ENCODE assay signal across 8 cellular contexts in genomic region chr11:104968365-104968855, GRCh38. TPM values are rescaled to one million over a fixed set of nuclear protein-coding genes. Genes with fewer than 3 reads are reported as not detected.
A peak's percentile ranks its signal among the peaks of the same experiment; 100 is the strongest.
DNase-seq lines count a peak whose midpoint lies in the region; ATAC-seq, FAIRE-seq and TF ChIP-seq lines count a peak whose summit lies in the region.

Gene CASP4, minus strand, starts transcription at chr11:104968574. Its CDS starts 49 bp downstream, at chr11:104968525.

- H3K4me2 ChIP-seq in HepG2 (ENCODE audit: low read depth, low read length): peak within 1 kb of the TSS; percentile 76

- in situ Hi-C loops in HepG2 (cut with HindIII; ENCODE audit: extremely low pct_ligation_motif_present, low pct_unique_long_range_greater_than_20kb): no loop called here

- H3K36me3 ChIP-seq in HepG2 (replicated peaks in 1 of 2; ENCODE audit: control insufficient read depth in 1 of 2, insufficient read depth in 2 of 2, low read length in 2 of 2) (no peaks in the 10 kb centered on the region), thoracic aorta (no peaks in the 10 kb centered on the region)

- intact Hi-C loops in HepG2 (cut with micrococcal nuclease; ENCODE audit: unreplicated experiment): loop anchor here (2.0 kb wide), 3 partner anchors 36 to 234 kb away; no protein-coding TSS in a partner anchor

- peaks cover 8% of the 10 kb centered on the region for H3K79me2 ChIP-seq in HepG2 (ENCODE audit: insufficient read depth, low read length)

- ATAC-seq in GM19043 (IDR thresholded peaks at IDR 0.05; ENCODE audit: low read depth, unreplicated experiment) (peak; percentile 83), HG03342 (IDR thresholded peaks at IDR 0.05; ENCODE audit: unreplicated experiment) (peak; percentile 92), HepG2 (peak; percentile 52), thoracic aorta (ENCODE audit: insufficient number of reproducible peaks, low FRiP score, low read depth) (peak; percentile 78)

- H3K4me3 ChIP-seq in cardiac fibroblast (replicated peaks in 1 of 2; ENCODE audit: low read depth in 2 of 2, low read length in 2 of 2): peak within 1 kb of the TSS; percentile 52 to 61
- peak within 1 kb of the TSS; percentile 67 to 84 (median 78) for H3K4me3 ChIP-seq in HepG2 (replicated peaks in 1 of 3; ENCODE audit: insufficient read depth in 1 of 3, low read depth in 2 of 3, low read length in 3 of 3)
- peak within 1 kb of the TSS; percentile 77 for H3K4me3 ChIP-seq in thoracic aorta

- H3K27ac ChIP-seq in HepG2 (ENCODE audit: extremely low read length, insufficient read depth, low read length) (peak within 1 kb of the TSS; percentile 72), thoracic aorta (peak within 1 kb of the TSS; percentile 72 to 81)

- TF ChIP-seq RAD21 in HepG2 (CRISPR knock-in tag; IDR thresholded peaks at IDR 0.05): no peak

- FAIRE-seq in HepG2 (lab: Jason Lieb, UNC): no peak

- 0 out of 2 replicates have a peak, but pooled peaks cover 8% of the 10 kb centered on the region for H3K9me3 ChIP-seq in HepG2 (ENCODE audit: low read length)
- H3K9me3 ChIP-seq in thoracic aorta: no peaks in the 10 kb centered on the region

- H3K27me3 ChIP-seq in HepG2 (ENCODE audit: control insufficient read depth in 1 of 2, insufficient read depth in 2 of 2, low read length in 2 of 2): no peaks in the 10 kb centered on the region; a peak in 1 of 5 replicates
- H3K27me3 ChIP-seq in thoracic aorta (replicated peaks; ENCODE audit: insufficient read depth): no peaks in the 10 kb centered on the region

- peak within 1 kb of the TSS; percentile 79 for H3K9ac ChIP-seq in HepG2 (ENCODE audit: insufficient read depth, low read depth, low read length)

- TF ChIP-seq EP300 in HepG2 (IDR thresholded peaks at IDR 0.05; ENCODE audit: low read depth in 2 of 2, low read length in 2 of 2): peak in 1 of 2 experiments; percentile 23; a peak in 1 of 4 replicates
- no peak for TF ChIP-seq EP300 in HepG2 (CRISPR knock-in tag; IDR thresholded peaks at IDR 0.05; ENCODE audit: borderline replicate concordance)

- CTCF ChIA-PET in HepG2 (lab: Yijun Ruan, JAX; ENCODE audit: low intra/inter-chr PET ratio, low total read pairs): no interaction called here

- H2AFZ ChIP-seq in HepG2 (ENCODE audit: low read length): peak within 1 kb of the TSS; percentile 92

- TF ChIP-seq CTCF in cardiac fibroblast (IDR thresholded peaks at IDR 0.05; ENCODE audit: low read depth, low read length): no peak
- no peak for TF ChIP-seq CTCF in HepG2 (CRISPR knock-in tag; IDR thresholded peaks at IDR 0.05)
- TF ChIP-seq CTCF in thoracic aorta (IDR thresholded peaks at IDR 0.05): no peak

- BruUV-seq in HepG2 (replicated peaks; lab: Mats Ljungman, UMichigan): no TSS peak

- POLR2A ChIA-PET in HepG2 (lab: Yijun Ruan, JAX): interaction anchor here (0.9 to 2.5 kb wide), 9 partner anchors 9 to 233 kb away, joined by 3 to 9 read pairs (median 5); no protein-coding TSS in a partner anchor

- H3K4me1 ChIP-seq in HepG2 (ENCODE audit: insufficient read depth, low read length) (peaks cover 33% of the 10 kb centered on the region), thoracic aorta (ENCODE audit: control insufficient read depth in 1 of 2, low read depth in 2 of 2) (peaks cover 19 to 30% of the 10 kb centered on the region in 2 donors)

- TF ChIP-seq POLR2A in HepG2 (IDR thresholded peaks at IDR 0.05; ENCODE audit: insufficient read depth in 1 of 2, low read depth in 2 of 2, low read length in 2 of 2): peak in 1 of 2 experiments; percentile 52; a peak in 2 of 4 replicates

- DNase-seq in COLO668 (lab: John Stamatoyannopoulos, UW; ENCODE audit: unreplicated experiment) (peak; percentile 11), OCI-M1 (lab: John Stamatoyannopoulos, UW) (peak; percentile 55), cardiac fibroblast (ENCODE audit: low read depth in 2 of 2) (peak; percentile 85 to 89), HepG2 (ENCODE audit: low spot score) (peak; percentile 56), thoracic aorta (ENCODE audit: low spot score) (peak; percentile 3), cerebellum (ENCODE audit: low spot score) (no peak)

- 0% methylated on average over 4 of the region's 4 CpGs for WGBS in HepG2 (ENCODE audit: low lambda C conversion rate)

- H4K20me1 ChIP-seq in HepG2 (ENCODE audit: insufficient read depth, low read length): no peaks in the 10 kb centered on the region

TF ChIP-seq in HepG2, 621 proteins besides CTCF, POLR2A, EP300 and RAD21 (continues in another document):
- 0 out of 2 replicates have a peak, but pooled peaks have one; percentile 20 for TF ChIP-seq ISL2 (CRISPR knock-in tag; IDR thresholded peaks at IDR 0.05)
- TF ChIP-seq PAXIP1 (CRISPR knock-in tag; conservative IDR thresholded peaks at IDR 0.05): 0 out of 2 replicates have a peak, but pooled peaks have one; percentile 14
- TF ChIP-seq MEIS1 (CRISPR knock-in tag; IDR thresholded peaks at IDR 0.05; ENCODE audit: borderline replicate concordance): no peak
- peak; percentile 97 for TF ChIP-seq ZFAT (CRISPR knock-in tag; conservative IDR thresholded peaks at IDR 0.05)
- TF ChIP-seq RBM22 (optimal IDR thresholded peaks at IDR 0.05; ENCODE audit: low read length): no peak
- TF ChIP-seq SP1 (IDR thresholded peaks at IDR 0.05): no peak
- TF ChIP-seq SP1 (CRISPR knock-in tag; IDR thresholded peaks at IDR 0.05): no peak
- TF ChIP-seq ZNF747 (CRISPR knock-in tag; IDR thresholded peaks at IDR 0.05; ENCODE audit: borderline replicate concordance): 0 out of 2 replicates have a peak, but pooled peaks have one; percentile 15
- peak; percentile 49 for TF ChIP-seq TEAD3 (CRISPR knock-in tag; optimal IDR thresholded peaks at IDR 0.05; ENCODE audit: borderline replicate concordance)
- no peak for TF ChIP-seq MIER2 (CRISPR knock-in tag; IDR thresholded peaks at IDR 0.05)
- peak; percentile 38; the same call in 1 of the 2 replicates for TF ChIP-seq ZBTB25 (CRISPR knock-in tag; IDR thresholded peaks at IDR 0.05)
- peak; percentile 56 to 57 for TF ChIP-seq MAFK (conservative IDR thresholded peaks at IDR 0.05 in 1 of 2, IDR thresholded peaks at IDR 0.05 in 1 of 2; ENCODE audit: low read length in 2 of 2)
- 0 out of 2 replicates have a peak, but pooled peaks have one; percentile 24 for TF ChIP-seq DNMT3B (CRISPR knock-in tag; conservative IDR thresholded peaks at IDR 0.05)

RNA-seq across cellular contexts. Expression of gene CASP4, which starts in this region (rescaled TPM):
- total RNA-seq in HepG2 (2016; rRNA removed; fragmentation: Illumina TruSeq; extraction: Trizol) (69.8 and 98.1 TPM in 2 replicates), thoracic aorta (100 to 1,000 TPM in 1 of 2 donors, 10 to 100 TPM in 1; 72.7 to 199 TPM), cerebellum (5.2 TPM)
- total RNA-seq in HepG2 (2016; cell fraction: cytosol; rRNA removed; fragmentation: Illumina TruSeq; extraction: Trizol; ENCODE audit: low read depth): 36.5 and 43.9 TPM in 2 replicates
- 66.3 and 96.5 TPM in 2 replicates for total RNA-seq in HepG2 (2016; cell fraction: insoluble cytoplasmic fraction; rRNA removed; fragmentation: Illumina TruSeq; extraction: Trizol)
- 53.9 and 61.1 TPM in 2 replicates for total RNA-seq in HepG2 (2016; cell fraction: membrane; rRNA removed; fragmentation: Illumina TruSeq; extraction: Trizol)
- total RNA-seq in HepG2 (2016; cell fraction: nucleus; rRNA removed; fragmentation: Illumina TruSeq; extraction: Trizol): 34.8 and 41.5 TPM in 2 replicates
- 51.6 and 56.4 TPM in 2 replicates for polyA plus RNA-seq in HepG2 (2011; rRNA removed)
- 46.8 and 70.2 TPM in 2 replicates for polyA plus RNA-seq in HepG2 (2011; cell fraction: cytosol; rRNA removed)
- polyA plus RNA-seq in HepG2 (2011; cell fraction: nucleus; rRNA removed): 26.2 and 34.3 TPM in 2 replicates
- polyA plus RNA-seq in HepG2 (2012): 33.4 and 36.9 TPM in 2 replicates
- polyA plus RNA-seq in HepG2 (2016; cell fraction: cytosol; fragmentation: Illumina TruSeq; extraction: Trizol; ENCODE audit: low read depth): 24.9 and 28.4 TPM in 2 replicates
- polyA plus RNA-seq in HepG2 (2016; cell fraction: insoluble cytoplasmic fraction; fragmentation: Illumina TruSeq; extraction: Trizol; ENCODE audit: low read depth): 78.4 and 81.9 TPM in 2 replicates
- polyA plus RNA-seq in HepG2 (2016; cell fraction: membrane; fragmentation: Illumina TruSeq; extraction: Trizol; ENCODE audit: low read depth): 37.8 and 40.0 TPM in 2 replicates
- 47.8 and 47.9 TPM in 2 replicates for polyA plus RNA-seq in HepG2 (2016; cell fraction: nucleus; fragmentation: Illumina TruSeq; extraction: Trizol; ENCODE audit: insufficient read depth, low read depth)
- polyA minus RNA-seq in HepG2 (2011; rRNA and poly(A)+ RNA removed; ENCODE audit: low replicate concordance): 30.9 and 60.6 TPM in 2 replicates
- 16.6 and 25.4 TPM in 2 replicates for polyA minus RNA-seq in HepG2 (2011; cell fraction: cytosol; rRNA and poly(A)+ RNA removed)
- 34.2 and 48.7 TPM in 2 replicates for polyA minus RNA-seq in HepG2 (2011; cell fraction: nucleus; rRNA and poly(A)+ RNA removed)
